In genomic region chr12:89574736-89575208, GRCh38 we compare ENCODE assay signal across 9 cellular contexts. TPM values are rescaled to one million over a fixed set of nuclear protein-coding genes. Genes with fewer than 3 reads are reported as not detected.
DNase-seq lines count a peak whose midpoint lies in the region; ATAC-seq and TF ChIP-seq lines count a peak whose summit lies in the region.
"Had no signal": no experiment of that assay in that cellular context is flagged by ENCODE, and none has a peak within 500 bp of the region (broad histone marks: within the 10 kb centered on the region; RNA-seq: fewer than 3 reads in every experiment).

No MANE protein-coding gene starts in this region.

- H3K27ac Mint-ChIP-seq in neural progenitor cell: peak overlapping the region; percentile 7
- no peak overlapping the region for H3K27ac Mint-ChIP-seq in activated T-cell treated with anti-CD3 and anti-CD28 coated beads, Interleukin-2, amount 50 U/mL, for 72 hours
- H3K27ac Mint-ChIP-seq in stimulated activated memory B cell treated with anti-CD40 and anti-IgM and Interleukin-4, amounts not matched to agents 10 μg/mL and 1 μg/mL and 100 μg/mL, for 72 hours: no peak overlapping the region
- H3K27ac Mint-ChIP-seq: activated CD8-positive, alpha-beta T cell treated with anti-CD3 and anti-CD28 coated beads for 36 hours had no signal

- H3K27ac ChIP-seq in neural progenitor cell: peak overlapping the region; percentile 22

- H4K20me1 ChIP-seq in neural progenitor cell (ENCODE audit: low read depth): no peaks in the 10 kb centered on the region

- H3K36me3 ChIP-seq in MG63 (no peaks in the 10 kb centered on the region), neural progenitor cell (no peaks in the 10 kb centered on the region)

- H3K4me1 Mint-ChIP-seq in neural progenitor cell: peaks cover 9% of the 10 kb centered on the region
- peaks cover 15% of the 10 kb centered on the region for H3K4me1 Mint-ChIP-seq in activated T-cell treated with anti-CD3 and anti-CD28 coated beads, Interleukin-2, amount 50 U/mL, for 72 hours (ENCODE audit: low read depth)
- peaks cover 9% of the 10 kb centered on the region for H3K4me1 Mint-ChIP-seq in stimulated activated memory B cell treated with anti-CD40 and anti-IgM and Interleukin-4, amounts not matched to agents 10 μg/mL and 1 μg/mL and 100 μg/mL, for 72 hours

- H3K27me3 ChIP-seq in MG63 (no peaks in the 10 kb centered on the region), neural progenitor cell (no peaks in the 10 kb centered on the region)

- DNase-seq in GDM1 (lab: John Stamatoyannopoulos, UW): peak; percentile 40
- peak; percentile 50 for DNase-seq in MG63
- peak; percentile 56 for DNase-seq in dedifferentiated amniotic fluid mesenchymal stem cell (ENCODE audit: extremely low spot score)
- no peak for DNase-seq in neural progenitor cell (ENCODE audit: low spot score)
- DNase-seq in activated T-cell treated with anti-CD3 and anti-CD28 coated beads, Interleukin-2, amount 50 U/mL, for 72 hours: no peak
- no peak for DNase-seq in activated CD4-positive, alpha-beta T cell treated with anti-CD3 and anti-CD28 coated beads, Interleukin-2, amount 50 U/mL, for 1 hour
- no peak for DNase-seq in GM19238 (ENCODE audit: insufficient read length, low spot score)
- DNase-seq: activated CD8-positive, alpha-beta T cell treated with anti-CD3 and anti-CD28 coated beads for 36 hours had no signal

- no peak for ATAC-seq in activated T-cell treated with anti-CD3 and anti-CD28 coated beads, Interleukin-2, amount 50 U/mL, for 72 hours (replicated peaks in 1 of 2)
- no peak for ATAC-seq in stimulated activated memory B cell treated with anti-CD40 and anti-IgM and Interleukin-4, amounts not matched to agents 10 μg/mL and 1 μg/mL and 100 μg/mL, for 72 hours
- ATAC-seq: activated CD8-positive, alpha-beta T cell treated with anti-CD3 and anti-CD28 coated beads for 36 hours had no signal

- no peaks in the 10 kb centered on the region for H3K9me3 Mint-ChIP-seq in neural progenitor cell
- H3K9me3 Mint-ChIP-seq in activated T-cell treated with anti-CD3 and anti-CD28 coated beads, Interleukin-2, amount 50 U/mL, for 72 hours: no peaks in the 10 kb centered on the region
- H3K9me3 Mint-ChIP-seq in stimulated activated memory B cell treated with anti-CD40 and anti-IgM and Interleukin-4, amounts not matched to agents 10 μg/mL and 1 μg/mL and 100 μg/mL, for 72 hours: no peaks in the 10 kb centered on the region
- H3K9me3 Mint-ChIP-seq: activated CD8-positive, alpha-beta T cell treated with anti-CD3 and anti-CD28 coated beads for 36 hours had no signal

- peaks cover 14% of the 10 kb centered on the region for H3K4me1 ChIP-seq in neural progenitor cell

- no peaks in the 10 kb centered on the region for H3K9me3 ChIP-seq in MG63
- H3K9me3 ChIP-seq in neural progenitor cell (ENCODE audit: low read depth): no peaks in the 10 kb centered on the region

- H3K36me3 Mint-ChIP-seq in neural progenitor cell: no peaks in the 10 kb centered on the region
- no peaks in the 10 kb centered on the region for H3K36me3 Mint-ChIP-seq in activated T-cell treated with anti-CD3 and anti-CD28 coated beads, Interleukin-2, amount 50 U/mL, for 72 hours (ENCODE audit: insufficient read depth in 2 of 2)
- H3K36me3 Mint-ChIP-seq in stimulated activated memory B cell treated with anti-CD40 and anti-IgM and Interleukin-4, amounts not matched to agents 10 μg/mL and 1 μg/mL and 100 μg/mL, for 72 hours: no peaks in the 10 kb centered on the region

- no peak overlapping the region for H3K9ac ChIP-seq in neural progenitor cell

- no peaks in the 10 kb centered on the region for H3F3A ChIP-seq in neural progenitor cell (ENCODE audit: low read depth)

- peaks cover 3% of the 10 kb centered on the region for H3K27me3 Mint-ChIP-seq in neural progenitor cell (ENCODE audit: insufficient read depth, low read depth)
- no peaks in the 10 kb centered on the region for H3K27me3 Mint-ChIP-seq in activated T-cell treated with anti-CD3 and anti-CD28 coated beads, Interleukin-2, amount 50 U/mL, for 72 hours (ENCODE audit: low read depth)
- no peaks in the 10 kb centered on the region for H3K27me3 Mint-ChIP-seq in stimulated activated memory B cell treated with anti-CD40 and anti-IgM and Interleukin-4, amounts not matched to agents 10 μg/mL and 1 μg/mL and 100 μg/mL, for 72 hours
- H3K27me3 Mint-ChIP-seq: activated CD8-positive, alpha-beta T cell treated with anti-CD3 and anti-CD28 coated beads for 36 hours had no signal

- peak overlapping the region; percentile 46 for H3K4me2 ChIP-seq in neural progenitor cell

- no peaks in the 10 kb centered on the region for H3K79me2 ChIP-seq in neural progenitor cell (ENCODE audit: low read depth)

- no peak for TF ChIP-seq CTCF in neural progenitor cell (IDR thresholded peaks at IDR 0.05)

- peak overlapping the region; percentile 59 for H2AFZ ChIP-seq in neural progenitor cell (replicated peaks)

- no peak overlapping the region for H3K4me3 Mint-ChIP-seq in neural progenitor cell
- no peak overlapping the region for H3K4me3 Mint-ChIP-seq in activated T-cell treated with anti-CD3 and anti-CD28 coated beads, Interleukin-2, amount 50 U/mL, for 72 hours
- H3K4me3 Mint-ChIP-seq in stimulated activated memory B cell treated with anti-CD40 and anti-IgM and Interleukin-4, amounts not matched to agents 10 μg/mL and 1 μg/mL and 100 μg/mL, for 72 hours: no peak overlapping the region
- H3K4me3 Mint-ChIP-seq: activated CD8-positive, alpha-beta T cell treated with anti-CD3 and anti-CD28 coated beads for 36 hours had no signal

- H3K4me3 ChIP-seq in MG63: no peak overlapping the region
- H3K4me3 ChIP-seq in neural progenitor cell: no peak overlapping the region

RNA-seq across cellular contexts. Expression of gene POC1B, which starts 48.9 kb away (rescaled TPM):
- total RNA-seq in MG63 (2014; rRNA removed; shearing (Covaris generic); ENCODE audit: low replicate concordance): 6.9 and 11.8 TPM in 2 replicates
- total RNA-seq in neural progenitor cell (ENCODE audit: low replicate concordance): 32.4 and 40.3 TPM in 2 replicates
- 10 to 100 TPM; 53.8 to 64.3 TPM for total RNA-seq in activated T-cell treated with anti-CD3 and anti-CD28 coated beads, Interleukin-2, amount 50 U/mL, for 72 hours

RNA-seq across cellular contexts. Expression of gene GALNT4, which starts 50.2 kb away (rescaled TPM):
- total RNA-seq in MG63 (2014; rRNA removed; shearing (Covaris generic); ENCODE audit: low replicate concordance): 3.5 and 5.3 TPM in 2 replicates
- 2.2 and 2.8 TPM in 2 replicates for total RNA-seq in neural progenitor cell (ENCODE audit: low replicate concordance)
- 10 to 100 TPM in 1 of 2 donors, 1 to 10 TPM in 1; 6.7 to 10.6 TPM for total RNA-seq in activated T-cell treated with anti-CD3 and anti-CD28 coated beads, Interleukin-2, amount 50 U/mL, for 72 hours

Comparison
In these comparisons a context has a peak if more than half of its experiments do, and no peak if none do; other contexts are left out.
1. DNase-seq: peak in GDM1 (single experiment), MG63 (single experiment) and dedifferentiated amniotic fluid mesenchymal stem cell (single experiment); none in neural progenitor cell (single experiment), activated T-cell treated with anti-CD3 and anti-CD28 coated beads, Interleukin-2, amount 50 U/mL, for 72 hours (0 of 2), activated CD4-positive, alpha-beta T cell treated with anti-CD3 and anti-CD28 coated beads, Interleukin-2, amount 50 U/mL, for 1 hour (single experiment) and GM19238 (single experiment).